ENCODE assay signal across 19 cellular contexts in the genomic region with DNA sequence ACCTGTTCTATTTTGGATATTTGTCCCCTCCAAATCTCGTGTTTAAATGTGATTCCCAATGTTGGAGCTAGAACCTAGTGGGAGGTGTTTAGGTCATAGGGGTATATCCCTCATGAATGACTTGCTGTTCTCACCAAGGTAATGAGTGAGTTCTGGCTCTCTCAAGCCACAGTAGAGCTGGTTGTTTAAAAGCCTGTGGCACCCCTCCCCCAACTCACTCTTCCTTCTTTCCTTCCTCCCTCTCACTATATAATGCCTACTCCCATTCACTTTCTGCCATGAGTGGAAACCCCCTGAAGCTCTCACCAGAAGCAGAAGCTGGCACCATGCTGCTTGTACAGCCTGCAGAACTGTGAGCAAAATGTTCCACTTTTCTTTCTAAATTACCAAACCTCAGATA.
DNase-seq lines count a peak whose midpoint lies in the region; ATAC-seq and TF ChIP-seq lines count a peak whose summit lies in the region.
"Had no signal": no experiment of that assay in that cellular context is flagged by ENCODE, and none has a peak within 500 bp of the region (broad histone marks: within the 10 kb centered on the region; RNA-seq: fewer than 3 reads in every experiment).

No MANE protein-coding gene starts in this region.

- no peak overlapping the region for H4K8ac ChIP-seq in neuronal stem cell (ENCODE audit: low read depth, low read length)

- H3K4ac ChIP-seq in neuronal stem cell (ENCODE audit: low read length), result no peak overlapping the region

- no peak overlapping the region for H3K4me3 ChIP-seq in neuronal stem cell (ENCODE audit: low read length in 2 of 2)
- H3K4me3 ChIP-seq: A549, GM12878, HAP-1 had no signal

- H3K14ac ChIP-seq in neuronal stem cell (ENCODE audit: low read length), result no peak overlapping the region

- H3K9me3 ChIP-seq in neuronal stem cell (replicated peaks in 1 of 2; ENCODE audit: control insufficient read depth in 2 of 2, insufficient read depth in 1 of 2, low read depth in 1 of 2, low read length in 2 of 2), result no peaks in the 10 kb centered on the region
- H3K9me3 ChIP-seq: A549, Caco-2, HAP-1 had no signal

- H3K36me3 ChIP-seq in neuronal stem cell (replicated peaks in 1 of 2; ENCODE audit: control insufficient read depth in 2 of 2, insufficient read depth in 2 of 2, low read length in 2 of 2), result no peaks in the 10 kb centered on the region
- H3K36me3 ChIP-seq: HAP-1 had no signal

- no CpG with 5 or more reads among the region's 1 CpG for WGBS in neuronal stem cell (ENCODE audit: extremely low coverage in 2 of 2, insufficient read length in 2 of 2, insufficient replicate concordance in 1 of 2), 2 donors

- no peaks in the 10 kb centered on the region for H3K27me3 ChIP-seq in neuronal stem cell (ENCODE audit: control insufficient read depth in 3 of 3, insufficient read depth in 3 of 3, low read depth in 1 of 3, low read length in 3 of 3)

- POLR2A ChIA-PET in WTC11 (lab: Charles Lee), result no interaction called here

- TF ChIP-seq CTCF in WTC11 (IDR thresholded peaks at IDR 0.05), result no peak

- CTCF ChIA-PET in WTC11 (lab: Charles Lee), result no interaction called here

- H3K9ac ChIP-seq in neuronal stem cell (ENCODE audit: low read depth, low read length, poor library complexity), result no peak overlapping the region

- no peaks in the 10 kb centered on the region for H3K4me1 ChIP-seq in neuronal stem cell (ENCODE audit: control insufficient read depth in 2 of 2, insufficient read depth in 1 of 2, low read depth in 1 of 2, low read length in 2 of 2)
- H3K4me1 ChIP-seq: A549, Caco-2 had no signal

- no peak overlapping the region for H2BK120ac ChIP-seq in neuronal stem cell (ENCODE audit: low read depth, low read length)

- H2BK12ac ChIP-seq in neuronal stem cell (ENCODE audit: low read length), result no peak overlapping the region

- no peak overlapping the region for H3K4me3 Mint-ChIP-seq in WTC11
- H3K4me3 Mint-ChIP-seq: CD4-positive, alpha-beta T cell; IgD-negative memory B cell had no signal

- H3K18ac ChIP-seq in neuronal stem cell (ENCODE audit: low read length), result no peak overlapping the region

- no peak overlapping the region for H2AK5ac ChIP-seq in neuronal stem cell (ENCODE audit: low read depth, low read length)

- no peak overlapping the region for H2BK5ac ChIP-seq in neuronal stem cell (ENCODE audit: low read length)

- peak overlapping the region; percentile 47; the same call in 1 of the 2 replicates for H3K27ac Mint-ChIP-seq in WTC11
- H3K27ac Mint-ChIP-seq: CD4-positive, alpha-beta T cell had no signal

- no peak overlapping the region for H3K23ac ChIP-seq in neuronal stem cell (ENCODE audit: low read depth, low read length, poor library complexity)

- DNase-seq in DMS53 (lab: John Stamatoyannopoulos, UW) (peak; percentile 3), DMS53 treated with DMSO at 0.1 percent for 48 hours (lab: John Stamatoyannopoulos, UW; ENCODE audit: unreplicated experiment) (no peak), WTC11 (ENCODE audit: low spot score) (no peak), iPS DF 19.7 (ENCODE audit: low read depth, low spot score) (peak; percentile 3), neuronal stem cell (ENCODE audit: low spot score) (no peak), cerebellar nuclear complex (lab: John Stamatoyannopoulos, UW) (no peak), SW480 (ENCODE audit: low spot score) (no peak)
- DNase-seq: AML-193; Caco-2; CD4-positive, alpha-beta T cell; DMS79 treated with DMSO at 0.1 percent for 48 hours had no signal

- H3K4me1 Mint-ChIP-seq in WTC11, result peaks cover 23% of the 10 kb centered on the region
- H3K4me1 Mint-ChIP-seq: IgD-negative memory B cell had no signal

- no peaks in the 10 kb centered on the region for H3K36me3 Mint-ChIP-seq in WTC11
- H3K36me3 Mint-ChIP-seq: IgD-negative memory B cell had no signal

- H2BK15ac ChIP-seq in neuronal stem cell (ENCODE audit: low read length), result no peak overlapping the region

- H4K91ac ChIP-seq in neuronal stem cell (ENCODE audit: low read depth, low read length, poor library complexity), result no peak overlapping the region

- no peak overlapping the region for H3K4me2 ChIP-seq in neuronal stem cell (ENCODE audit: insufficient read depth, low read length, poor library complexity, severe bottlenecking)
- H3K4me2 ChIP-seq: A549 had no signal

- H3K27ac ChIP-seq in neuronal stem cell (replicated peaks; ENCODE audit: low read length), result no peak overlapping the region
- H3K27ac ChIP-seq: 22Rv1, A549, C4-2B had no signal

- H3K9me3 Mint-ChIP-seq in WTC11, result peaks cover 18% of the 10 kb centered on the region

- H3K79me1 ChIP-seq in neuronal stem cell (ENCODE audit: low read depth, low read length), result no peaks in the 10 kb centered on the region

- ATAC-seq in WTC11, result peak; percentile 73
- no peak for ATAC-seq in HG03135 (IDR thresholded peaks at IDR 0.05; ENCODE audit: unreplicated experiment)
- ATAC-seq: A549, GM12878, HepG2 had no signal

- H2AFZ ChIP-seq in neuronal stem cell (ENCODE audit: low read length), result peak overlapping the region; percentile 20

- H3K27me3 Mint-ChIP-seq in WTC11 (ENCODE audit: low read depth), result no peaks in the 10 kb centered on the region; the same call in 1 of the 2 replicates
- H3K27me3 Mint-ChIP-seq: CD4-positive, alpha-beta T cell; IgD-negative memory B cell had no signal

TF ChIP-seq in WTC11, 78 proteins besides CTCF, POLR2A, EP300 and RAD21 (continues in another document):
- TF ChIP-seq RELA (CRISPR knock-in tag; IDR thresholded peaks at IDR 0.05; ENCODE audit: borderline replicate concordance) (no peak), TEAD1 (CRISPR knock-in tag; IDR thresholded peaks at IDR 0.05) (no peak), ZNF138 (CRISPR knock-in tag; conservative IDR thresholded peaks at IDR 0.05) (no peak), ZNF532 (CRISPR knock-in tag; IDR thresholded peaks at IDR 0.05; ENCODE audit: borderline replicate concordance) (no peak), FOXP1 (CRISPR knock-in tag; IDR thresholded peaks at IDR 0.05; ENCODE audit: borderline replicate concordance) (no peak), KAT7 (CRISPR knock-in tag; IDR thresholded peaks at IDR 0.05; ENCODE audit: borderline replicate concordance) (no peak), ZNF232 (CRISPR knock-in tag; IDR thresholded peaks at IDR 0.05) (no peak), ZBTB21 (CRISPR knock-in tag; IDR thresholded peaks at IDR 0.05; ENCODE audit: borderline replicate concordance) (no peak), E2F4 (CRISPR knock-in tag; IDR thresholded peaks at IDR 0.05; ENCODE audit: borderline replicate concordance, low read depth) (no peak)
- TF ChIP-seq, protein P1, sequence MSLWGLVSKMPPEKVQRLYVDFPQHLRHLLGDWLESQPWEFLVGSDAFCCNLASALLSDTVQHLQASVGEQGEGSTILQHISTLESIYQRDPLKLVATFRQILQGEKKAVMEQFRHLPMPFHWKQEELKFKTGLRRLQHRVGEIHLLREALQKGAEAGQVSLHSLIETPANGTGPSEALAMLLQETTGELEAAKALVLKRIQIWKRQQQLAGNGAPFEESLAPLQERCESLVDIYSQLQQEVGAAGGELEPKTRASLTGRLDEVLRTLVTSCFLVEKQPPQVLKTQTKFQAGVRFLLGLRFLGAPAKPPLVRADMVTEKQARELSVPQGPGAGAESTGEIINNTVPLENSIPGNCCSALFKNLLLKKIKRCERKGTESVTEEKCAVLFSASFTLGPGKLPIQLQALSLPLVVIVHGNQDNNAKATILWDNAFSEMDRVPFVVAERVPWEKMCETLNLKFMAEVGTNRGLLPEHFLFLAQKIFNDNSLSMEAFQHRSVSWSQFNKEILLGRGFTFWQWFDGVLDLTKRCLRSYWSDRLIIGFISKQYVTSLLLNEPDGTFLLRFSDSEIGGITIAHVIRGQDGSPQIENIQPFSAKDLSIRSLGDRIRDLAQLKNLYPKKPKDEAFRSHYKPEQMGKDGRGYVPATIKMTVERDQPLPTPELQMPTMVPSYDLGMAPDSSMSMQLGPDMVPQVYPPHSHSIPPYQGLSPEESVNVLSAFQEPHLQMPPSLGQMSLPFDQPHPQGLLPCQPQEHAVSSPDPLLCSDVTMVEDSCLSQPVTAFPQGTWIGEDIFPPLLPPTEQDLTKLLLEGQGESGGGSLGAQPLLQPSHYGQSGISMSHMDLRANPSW (CRISPR knock-in tag; conservative IDR thresholded peaks at IDR 0.05; ENCODE audit: low read depth), result no peak

Comparison
In these comparisons a context has a peak if more than half of its experiments do, and no peak if none do; other contexts are left out.
1. DNase-seq: peak in DMS53 (single experiment) and iPS DF 19.7 (single experiment); none in DMS53 treated with DMSO at 0.1 percent for 48 hours (single experiment), WTC11 (single experiment), neuronal stem cell (single experiment), cerebellar nuclear complex (0 of 2) and SW480 (single experiment).